Comparison of ENCODE assay signal across 8 cellular contexts in the genomic region with DNA sequence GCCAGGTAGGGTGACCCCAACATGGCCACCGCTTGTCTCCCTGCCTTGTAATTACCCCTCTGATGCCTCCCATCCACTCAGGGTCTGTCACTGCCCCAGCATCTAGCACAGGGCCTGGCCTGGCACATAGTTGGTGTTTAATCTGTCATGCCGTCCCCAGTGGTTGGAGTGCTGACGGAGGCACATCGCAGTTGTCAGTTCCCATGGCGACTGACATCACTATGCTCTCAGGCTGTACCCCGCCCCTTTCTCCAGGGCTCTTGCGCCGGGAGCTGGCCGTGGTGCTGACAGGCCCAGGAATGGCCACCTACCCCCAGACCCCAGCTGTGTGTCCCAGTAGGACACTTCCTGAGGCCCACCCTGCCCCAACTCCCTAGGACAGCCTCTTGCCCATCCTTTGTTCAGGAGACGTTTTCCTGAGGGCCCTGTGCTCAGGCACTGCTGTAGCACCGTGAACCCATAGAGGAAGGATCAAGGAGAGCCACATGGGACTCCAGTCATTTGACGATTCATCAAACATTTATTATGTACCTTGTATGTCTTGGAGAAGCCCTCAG. TPM values are rescaled to one million over a fixed set of nuclear protein-coding genes. Genes with fewer than 3 reads are reported as not detected.
A peak's percentile ranks its signal among the peaks of the same experiment; 100 is the strongest.
DNase-seq lines count a peak whose midpoint lies in the region; ATAC-seq, FAIRE-seq and TF ChIP-seq lines count a peak whose summit lies in the region.

No MANE protein-coding gene starts in this region.

- peaks cover 5 to 11% (median 7%) of the 10 kb centered on the region in 4 experiments; a peak in 6 of 7 replicates for H3K4me1 ChIP-seq in H1 (replicated peaks in 1 of 4; ENCODE audit: control insufficient read depth in 3 of 4, insufficient read depth in 4 of 4, low read length in 3 of 4)

- H2AFZ ChIP-seq in H1 (ENCODE audit: low read length) = no peak overlapping the region

- H4K5ac ChIP-seq in H1 (ENCODE audit: insufficient read length, low read depth, low read length) = no peak overlapping the region

- H3K23me2 ChIP-seq in H1 (ENCODE audit: low read depth, low read length) = no peaks in the 10 kb centered on the region

- CTCF ChIA-PET in H1 (lab: Charles Lee; ENCODE audit: partially characterized antibody) = interaction anchor here (1.0 to 3.7 kb wide), 10 partner anchors 9 to 217 kb away, joined by 3 to 35 read pairs (median 4); a partner anchor contains a TSS

- H4K8ac ChIP-seq in H1 (ENCODE audit: extremely low read depth, insufficient read depth, low read length) = no peak overlapping the region

- H2AK5ac ChIP-seq in H1 (ENCODE audit: low read depth, low read length) = no peak overlapping the region

- H2BK120ac ChIP-seq in H1 (replicated peaks; ENCODE audit: low read depth, low read length) = no peak overlapping the region

- no peaks in the 10 kb centered on the region for H3K79me1 ChIP-seq in H1 (ENCODE audit: low read depth, low read length)

- H3K4ac ChIP-seq in H1 (replicated peaks; ENCODE audit: insufficient read length, low read depth, low read length) = no peak overlapping the region

- H3K27ac ChIP-seq in H1 (ENCODE audit: low read depth, low read length) = no peak overlapping the region

- peak; percentile 75 for FAIRE-seq in H1 (lab: Jason Lieb, UNC)

- peak; percentile 32 for DNase-seq in CD1c-positive myeloid dendritic cell (ENCODE audit: extremely low spot score)
- DNase-seq in NAMALWA (ENCODE audit: low spot score) = peak; percentile 22
- peak in 1 of 2 experiments; percentile 87 for DNase-seq in H1 (ENCODE audit: low read depth in 1 of 2, low spot score in 2 of 2)
- DNase-seq in myocyte (ENCODE audit: low read depth) = peak; percentile 71
- DNase-seq in stimulated activated CD4-positive, alpha-beta T cell treated with anti-CD3 and anti-CD28 coated beads, Interleukin-2, amount 100 ng/mL, for 48 hours = no peak
- no peak for DNase-seq in cerebellar nuclear complex (lab: John Stamatoyannopoulos, UW)

- H3K23ac ChIP-seq in H1 (ENCODE audit: insufficient read length) = no peak overlapping the region

- no peak overlapping the region for H2BK12ac ChIP-seq in H1 (ENCODE audit: low read depth, low read length)

- ATAC-seq in HG02973 (IDR thresholded peaks at IDR 0.05; ENCODE audit: unreplicated experiment) (no peak), HG02981 (IDR thresholded peaks at IDR 0.05; ENCODE audit: unreplicated experiment) (no peak)

- H4K91ac ChIP-seq in H1 (replicated peaks; ENCODE audit: insufficient read length, low read length) = no peak overlapping the region

- TF ChIP-seq RAD21 in H1 (IDR thresholded peaks at IDR 0.05 in 1 of 2, conservative IDR thresholded peaks at IDR 0.05 in 1 of 2; ENCODE audit: low read depth in 2 of 2, low read length in 2 of 2) = 0 out of 4 replicates have a peak, but pooled peaks of 1 of the 2 experiments have one; percentile 6

- no peaks in the 10 kb centered on the region for H3K36me3 ChIP-seq in H1 (ENCODE audit: control insufficient read depth in 2 of 4, insufficient read depth in 4 of 4, low read length in 3 of 4)

- H2BK5ac ChIP-seq in H1 (ENCODE audit: low read depth, low read length) = no peak overlapping the region

- POLR2A ChIA-PET in H1 (lab: Charles Lee; ENCODE audit: partially characterized antibody) = interaction anchor here (1.3 to 1.8 kb wide), 3 partner anchors 9 to 20 kb away, joined by 3 to 6 read pairs (median 5); no protein-coding TSS in a partner anchor

- H3K9me3 ChIP-seq in H1 (ENCODE audit: insufficient read depth in 2 of 2, low read depth in 1 of 2, low read length in 1 of 2) = no peaks in the 10 kb centered on the region

- H3K18ac ChIP-seq in H1 (ENCODE audit: extremely low read depth, low read length) = no peak overlapping the region

- 26% methylated on average over 12 of the region's 12 CpGs; no CpG with 5 or more reads in 1 of the 2 experiments for WGBS in H1 (ENCODE audit: extremely low coverage in 1 of 2, insufficient coverage in 1 of 2, insufficient read length in 1 of 2, insufficient replicate concordance in 2 of 2, low coverage in 1 of 2, low lambda C conversion rate in 2 of 2, missing lambda C conversion rate in 1 of 2), 2 experiments

- no peak overlapping the region for H3K14ac ChIP-seq in H1 (ENCODE audit: insufficient read length)

- H4K20me1 ChIP-seq in H1 (replicated peaks in 1 of 2; ENCODE audit: control insufficient read depth in 1 of 2, insufficient read depth in 2 of 2, low read length in 2 of 2) = peaks cover 0 to 10% of the 10 kb centered on the region in 2 experiments

- H3K56ac ChIP-seq in H1 (replicated peaks; ENCODE audit: insufficient read length, low read depth, low read length) = no peak overlapping the region

- H2BK15ac ChIP-seq in H1 (ENCODE audit: low read length) = no peak overlapping the region

- no peak overlapping the region for H3K9ac ChIP-seq in H1 (replicated peaks in 1 of 4; ENCODE audit: extremely low read depth in 1 of 4, low read depth in 3 of 4, low read length in 3 of 4)

- peak overlapping the region in 1 of 2 experiments; percentile 35; a peak in 1 of 4 replicates for H3K4me2 ChIP-seq in H1 (ENCODE audit: insufficient read depth in 1 of 2, low read depth in 2 of 2, low read length in 2 of 2)

- no peaks in the 10 kb centered on the region for H3K79me2 ChIP-seq in H1 (ENCODE audit: control insufficient read depth in 1 of 2, insufficient read depth in 2 of 2, low read length in 2 of 2)

- TF ChIP-seq POLR2A in H1 (IDR thresholded peaks at IDR 0.05; ENCODE audit: control extremely low read depth in 1 of 2, low read depth in 2 of 2, low read length in 2 of 2) = no peak

- no peak for TF ChIP-seq EP300 in H1 (IDR thresholded peaks at IDR 0.05; ENCODE audit: borderline replicate concordance in 1 of 2, low read depth in 2 of 2, low read length in 2 of 2)

- peaks cover 0 to 16% (median 9%) of the 10 kb centered on the region in 4 experiments; a peak in 4 of 7 replicates for H3K27me3 ChIP-seq in H1 (replicated peaks in 1 of 4; ENCODE audit: control insufficient read depth in 3 of 4, extremely low read depth in 1 of 4, insufficient read depth in 3 of 4, low read length in 3 of 4)

- TF ChIP-seq CTCF in H1 (IDR thresholded peaks at IDR 0.05; ENCODE audit: control extremely low read depth in 1 of 3, insufficient read depth in 1 of 3, low read depth in 1 of 3, low read length in 3 of 3) = no peak

- H3K4me3 ChIP-seq in H1 (ENCODE audit: extremely low read depth in 1 of 4, insufficient read depth in 2 of 4, low read depth in 3 of 4, low read length in 4 of 4) = no peak overlapping the region

- H2BK20ac ChIP-seq in H1 (ENCODE audit: low read length) = no peak overlapping the region

TF ChIP-seq in H1, 55 proteins besides CTCF, POLR2A, EP300 and RAD21:
- TF ChIP-seq, protein P1, sequence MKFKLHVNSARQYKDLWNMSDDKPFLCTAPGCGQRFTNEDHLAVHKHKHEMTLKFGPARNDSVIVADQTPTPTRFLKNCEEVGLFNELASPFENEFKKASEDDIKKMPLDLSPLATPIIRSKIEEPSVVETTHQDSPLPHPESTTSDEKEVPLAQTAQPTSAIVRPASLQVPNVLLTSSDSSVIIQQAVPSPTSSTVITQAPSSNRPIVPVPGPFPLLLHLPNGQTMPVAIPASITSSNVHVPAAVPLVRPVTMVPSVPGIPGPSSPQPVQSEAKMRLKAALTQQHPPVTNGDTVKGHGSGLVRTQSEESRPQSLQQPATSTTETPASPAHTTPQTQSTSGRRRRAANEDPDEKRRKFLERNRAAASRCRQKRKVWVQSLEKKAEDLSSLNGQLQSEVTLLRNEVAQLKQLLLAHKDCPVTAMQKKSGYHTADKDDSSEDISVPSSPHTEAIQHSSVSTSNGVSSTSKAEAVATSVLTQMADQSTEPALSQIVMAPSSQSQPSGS (IDR thresholded peaks at IDR 0.05; ENCODE audit: low read length) = peak; percentile 75
- TF ChIP-seq SAP30 (IDR thresholded peaks at IDR 0.05; ENCODE audit: insufficient read depth, insufficient replicate concordance, low read length) = peak; percentile 96
- TF ChIP-seq CREB1 (IDR thresholded peaks at IDR 0.05) = peak; percentile 91
- peak; percentile 73 for TF ChIP-seq YY1 (IDR thresholded peaks at IDR 0.05; ENCODE audit: low read depth, low read length)
- peak; percentile 99 for TF ChIP-seq SIN3A (conservative IDR thresholded peaks at IDR 0.05 in 1 of 2, IDR thresholded peaks at IDR 0.05 in 1 of 2; ENCODE audit: low read depth in 1 of 2, low read length in 2 of 2)
- TF ChIP-seq, protein P2, sequence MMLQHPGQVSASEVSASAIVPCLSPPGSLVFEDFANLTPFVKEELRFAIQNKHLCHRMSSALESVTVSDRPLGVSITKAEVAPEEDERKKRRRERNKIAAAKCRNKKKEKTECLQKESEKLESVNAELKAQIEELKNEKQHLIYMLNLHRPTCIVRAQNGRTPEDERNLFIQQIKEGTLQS (IDR thresholded peaks at IDR 0.05; ENCODE audit: insufficient read depth, low read depth, low read length) = no peak
- TF ChIP-seq FOSL1 (IDR thresholded peaks at IDR 0.05; ENCODE audit: insufficient read depth, low read depth, low read length) = no peak
- TF ChIP-seq KDM1A (IDR thresholded peaks at IDR 0.05; ENCODE audit: borderline replicate concordance, low read length) = no peak
- TF ChIP-seq HDAC2 (IDR thresholded peaks at IDR 0.05; ENCODE audit: borderline replicate concordance in 1 of 2, low read depth in 2 of 2, low read length in 2 of 2) = peak; percentile 80 to 95; a peak in 3 of 4 replicates
- peak; percentile 30; the same call in 1 of the 2 replicates for TF ChIP-seq SP1 (IDR thresholded peaks at IDR 0.05; ENCODE audit: low read depth, low read length)
- TF ChIP-seq, protein P3, sequence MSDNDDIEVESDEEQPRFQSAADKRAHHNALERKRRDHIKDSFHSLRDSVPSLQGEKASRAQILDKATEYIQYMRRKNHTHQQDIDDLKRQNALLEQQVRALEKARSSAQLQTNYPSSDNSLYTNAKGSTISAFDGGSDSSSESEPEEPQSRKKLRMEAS (IDR thresholded peaks at IDR 0.05) = peak; percentile 41; the same call in 1 of the 2 replicates

RNA-seq across cellular contexts. Expression of a gene that starts 23.0 kb away (rescaled TPM):
- 1.1 and 1.5 TPM in 2 replicates for total RNA-seq in H1 (2021; fragmentation: NEBNext Ultra II Directional; extraction: Animal tissue kit (Norgen Biotek cat#: 25700))
- polyA plus RNA-seq in H1 (2011; rRNA removed) = 0.94 and 1.6 TPM in 2 replicates
- polyA plus RNA-seq in H1 (2011; cell fraction: cytosol; rRNA removed) = 0.85 TPM
- 0.93 TPM for polyA plus RNA-seq in H1 (2011; cell fraction: nucleus; rRNA removed)
- 0.81 to 1.1 TPM (median 0.88 TPM) in 4 replicates for polyA plus RNA-seq in H1 (2012, experiment 1 of 2)
- 0.91 TPM for polyA plus RNA-seq in H1 (2012, experiment 2 of 2)
- 1.1 TPM for polyA plus RNA-seq in H1 (2013, experiment 1 of 2)
- polyA plus RNA-seq in H1 (2013, experiment 2 of 2) = 1.1 TPM
- polyA minus RNA-seq in H1 (2011; rRNA and poly(A)+ RNA removed) = 0.61 and 0.95 TPM in 2 replicates
- polyA minus RNA-seq in H1 (2011; cell fraction: cytosol; rRNA and poly(A)+ RNA removed) = 1.9 TPM
- polyA minus RNA-seq in H1 (2011; cell fraction: nucleus; rRNA and poly(A)+ RNA removed) = 2.7 TPM
- 5.7 and 9.1 TPM in 2 replicates for total RNA-seq in myocyte
- 1.9 TPM for polyA plus RNA-seq in myocyte (2012)

Comparison
In these comparisons a context has a peak if more than half of its experiments do, and no peak if none do; other contexts are left out.
1. DNase-seq: peak in CD1c-positive myeloid dendritic cell (single experiment), NAMALWA (single experiment) and myocyte (single experiment); none in stimulated activated CD4-positive, alpha-beta T cell treated with anti-CD3 and anti-CD28 coated beads, Interleukin-2, amount 100 ng/mL, for 48 hours (0 of 2) and cerebellar nuclear complex (0 of 2).